10 cellular contexts compared by ENCODE assay signal in the genomic region with DNA sequence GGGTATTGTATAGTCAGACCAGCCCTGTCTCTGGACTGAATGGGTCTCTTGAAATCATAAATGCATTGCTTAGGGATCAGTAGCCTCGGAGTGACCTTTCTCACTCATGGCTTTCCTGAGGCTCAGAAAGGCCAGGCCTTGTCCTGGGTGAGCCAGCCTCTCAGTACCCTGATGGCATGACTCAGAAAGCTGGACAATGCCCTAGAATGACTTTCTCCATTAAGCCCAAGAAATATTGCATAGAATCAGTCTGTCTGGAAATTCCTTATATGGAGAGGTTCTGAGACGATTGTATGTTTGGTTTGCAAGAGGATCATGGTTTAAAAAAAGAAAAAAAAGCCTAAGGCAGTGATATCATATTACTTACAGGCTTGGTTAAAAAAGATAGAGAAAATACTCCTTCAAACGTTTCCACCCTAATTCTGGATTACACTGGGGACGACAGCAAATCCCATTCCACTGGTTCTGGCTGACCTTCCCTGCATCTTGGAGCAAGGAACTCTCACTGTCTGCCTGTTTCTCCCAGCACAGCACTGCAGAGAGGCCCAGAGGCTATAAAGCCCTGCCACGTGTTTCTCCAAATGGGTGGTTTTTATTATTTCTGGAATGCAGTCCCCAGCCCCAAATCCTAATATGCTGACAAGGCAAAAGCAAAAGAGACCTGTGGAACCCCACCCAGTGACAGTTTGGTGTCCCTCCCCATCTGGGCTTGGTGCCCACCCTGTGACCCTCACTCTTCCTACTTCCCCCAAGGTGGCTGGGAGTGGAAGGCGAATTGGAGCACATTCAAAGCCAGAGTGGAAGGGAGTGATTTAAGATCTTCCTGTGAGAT. TPM values are rescaled to one million over a fixed set of nuclear protein-coding genes. Genes with fewer than 3 reads are reported as not detected.
DNase-seq lines count a peak whose midpoint lies in the region; ATAC-seq and TF ChIP-seq lines count a peak whose summit lies in the region.
"Had no signal": no experiment of that assay in that cellular context is flagged by ENCODE, and none has a peak within 500 bp of the region (broad histone marks: within the 10 kb centered on the region; RNA-seq: fewer than 3 reads in every experiment).

No MANE protein-coding gene starts in this region.

- H3K4me1 Mint-ChIP-seq in brain: peaks cover 97% of the 10 kb centered on the region

- TF ChIP-seq CTCF in brain (conservative IDR thresholded peaks at IDR 0.05): no peak
- no peak for TF ChIP-seq CTCF in stomach (IDR thresholded peaks at IDR 0.05)

- H3K4me3 Mint-ChIP-seq in brain: peak overlapping the region in 4 of 5 experiments; percentile 37 to 63 (median 50)

- no peaks in the 10 kb centered on the region for H3K9me3 Mint-ChIP-seq in brain

- intact Hi-C loops in stomach (cut with DNase I; ENCODE audit: low total_unique reads): loop anchor here (10.0 kb wide), 1 partner anchor 163 kb away; no protein-coding TSS in a partner anchor

- H3K27ac Mint-ChIP-seq in brain: peak overlapping the region; percentile 35 to 88 (median 84)

- H3K27me3 ChIP-seq in HAP-1 (ENCODE audit: low read depth): no peaks in the 10 kb centered on the region
- no peaks in the 10 kb centered on the region for H3K27me3 ChIP-seq in stomach

- no peak overlapping the region for H3K4me3 ChIP-seq in HAP-1
- no peak overlapping the region for H3K4me3 ChIP-seq in stomach

- peaks cover 82% of the 10 kb centered on the region for H3K36me3 Mint-ChIP-seq in brain

- TF ChIP-seq POLR2A in stomach (IDR thresholded peaks at IDR 0.05): no peak

- no peaks in the 10 kb centered on the region for H3K27me3 Mint-ChIP-seq in brain

- 53 to 57% (median 55%) methylated on average over 6 of the region's 6 CpGs for WGBS in stomach, 5 donors

- in situ Hi-C loops in HAP-1 (cut with MboI; ENCODE audit: low sequenced_read_pairs): loop anchor here (10.0 kb wide), 2 partner anchors 103 to 173 kb away; no protein-coding TSS in a partner anchor

- no peaks in the 10 kb centered on the region for H3K9me3 ChIP-seq in HAP-1
- no peaks in the 10 kb centered on the region for H3K9me3 ChIP-seq in stomach

- ATAC-seq in GM21447 (IDR thresholded peaks at IDR 0.05; ENCODE audit: unreplicated experiment): no peak

- no peak for TF ChIP-seq EP300 in stomach (IDR thresholded peaks at IDR 0.05)

- peak overlapping the region in 4 of 5 donors; percentile 64 to 83 (median 74) for H3K27ac ChIP-seq in stomach

- H3K4me1 ChIP-seq in HAP-1: peaks cover 63% of the 10 kb centered on the region
- peaks cover 0 to 73% (median 26%) of the 10 kb centered on the region in 4 donors for H3K4me1 ChIP-seq in stomach

- H3K36me3 ChIP-seq in HAP-1 (replicated peaks) (peaks cover 6% of the 10 kb centered on the region), stomach (no peaks in the 10 kb centered on the region)

- DNase-seq in HAP-1 (ENCODE audit: low spot score in 2 of 2): peak; percentile 68 to 74
- DNase-seq in iris pigment epithelial cell (ENCODE audit: low read depth): peak; percentile 95
- DNase-seq in stomach: no peak
- no peak for DNase-seq in NCI-H2107 treated with DMSO at 0.1 percent for 48 hours (lab: John Stamatoyannopoulos, UW; ENCODE audit: unreplicated experiment)
- no peak for DNase-seq in NCI-H2081 treated with DMSO at 0.1 percent for 48 hours (lab: John Stamatoyannopoulos, UW)
- DNase-seq in SW 1271 (lab: John Stamatoyannopoulos, UW): no peak
- DNase-seq: activated CD4-positive, alpha-beta T cell treated with anti-CD3 and anti-CD28 coated beads for 4 hours; NCI-H1930 had no signal

RNA-seq across cellular contexts. Expression of a gene that starts 34.4 kb away (rescaled TPM):
- 158 TPM for polyA plus RNA-seq in brain (ENCODE audit: insufficient read depth, low read depth, low replicate concordance)
- 100 to 1,000 TPM in 2 of 5 donors, 10 to 100 TPM in 3; 10.4 to 985 (median 98.6) TPM for total RNA-seq in stomach
- polyA plus RNA-seq in stomach: 1 to 10 TPM; 2.1 to 3.1 (median 2.4) TPM

Comparison
In these comparisons a context has a peak if more than half of its experiments do, and no peak if none do; other contexts are left out.
1. DNase-seq: peak in HAP-1 (2 of 2) and iris pigment epithelial cell (single experiment); none in stomach (single experiment), NCI-H2107 treated with DMSO at 0.1 percent for 48 hours (single experiment), NCI-H2081 treated with DMSO at 0.1 percent for 48 hours (single experiment) and SW 1271 (0 of 2).
2. RNA of a gene that starts 34.4 kb away (polyA plus RNA-seq): 158 TPM in brain (single experiment); 2.1 to 3.1 TPM in stomach; every median in the first group is over 10 times any median in the second.